In genomic region chr22:44348963-44349950, GRCh38 we compare ENCODE assay signal across 17 cellular contexts. TPM values are rescaled to one million over a fixed set of nuclear protein-coding genes. Genes with fewer than 3 reads are reported as not detected.
DNase-seq lines count a peak whose midpoint lies in the region; ATAC-seq and TF ChIP-seq lines count a peak whose summit lies in the region.
"Had no signal": no experiment of that assay in that cellular context is flagged by ENCODE, and none has a peak within 500 bp of the region (broad histone marks: within the 10 kb centered on the region; RNA-seq: fewer than 3 reads in every experiment).

No MANE protein-coding gene starts in this region.

- no peaks in the 10 kb centered on the region for H4K20me1 ChIP-seq in neural progenitor cell (ENCODE audit: low read depth)

- TF ChIP-seq POLR2A in sigmoid colon (IDR thresholded peaks at IDR 0.05), result no peak

- H3K9me3 Mint-ChIP-seq in neural progenitor cell, result no peaks in the 10 kb centered on the region
- H3K9me3 Mint-ChIP-seq: CD14-positive monocyte had no signal

- DNase-seq in AG04450 (ENCODE audit: low read depth, low spot score), result no peak
- DNase-seq in MG63, result peak; percentile 39
- peak; percentile 28 for DNase-seq in fibroblast of pulmonary artery (ENCODE audit: low read depth)
- DNase-seq in neural progenitor cell (ENCODE audit: low spot score), result no peak
- DNase-seq in sigmoid colon, result no peak
- DNase-seq in T1000 (lab: John Stamatoyannopoulos, UW), result no peak
- no peak for DNase-seq in ureter (ENCODE audit: low spot score)
- DNase-seq: Caco-2, NCI-H226, NCI-H526 treated with DMSO at 0.1 percent for 48 hours, RPMI8226 had no signal

- CTCF ChIA-PET in AG04450 (lab: Charles Lee), result interaction anchor here (0.7 to 2.0 kb wide), 3 partner anchors 10 to 355 kb away, joined by 3 to 5 read pairs (median 4); no protein-coding TSS in a partner anchor

- no peak overlapping the region for H3K4me2 ChIP-seq in neural progenitor cell
- H3K4me2 ChIP-seq: A549 had no signal

- H3K4me1 Mint-ChIP-seq in neural progenitor cell, result peaks cover 39% of the 10 kb centered on the region

- H3K4me3 ChIP-seq in AG04450 (ENCODE audit: low read depth, low read length) (no peak overlapping the region), MG63 (no peak overlapping the region), fibroblast of pulmonary artery (replicated peaks; ENCODE audit: low read depth, low read length) (no peak overlapping the region), neural progenitor cell (no peak overlapping the region), sigmoid colon (no peak overlapping the region)
- H3K4me3 ChIP-seq: A549, GM12878 had no signal

- POLR2A ChIA-PET in AG04450 (lab: Yijun Ruan, JAX), result interaction anchor here (0.7 to 0.8 kb wide), 2 partner anchors 11 to 201 kb away, joined by 3 read pairs; no protein-coding TSS in a partner anchor

- no peak overlapping the region for H3K4me3 Mint-ChIP-seq in neural progenitor cell
- H3K4me3 Mint-ChIP-seq: CD14-positive monocyte had no signal

- H3K27me3 Mint-ChIP-seq in neural progenitor cell (ENCODE audit: insufficient read depth, low read depth), result peaks cover 11% of the 10 kb centered on the region

- no peak overlapping the region for H3K9ac ChIP-seq in neural progenitor cell

- TF ChIP-seq CTCF in AG04450 (IDR thresholded peaks at IDR 0.05; ENCODE audit: low read depth, low read length), result peak; percentile 23; the same call in 1 of the 2 replicates
- TF ChIP-seq CTCF in fibroblast of pulmonary artery (IDR thresholded peaks at IDR 0.05; ENCODE audit: low read length, missing control alignments), result no peak
- TF ChIP-seq CTCF in neural progenitor cell (IDR thresholded peaks at IDR 0.05), result no peak
- no peak for TF ChIP-seq CTCF in sigmoid colon (IDR thresholded peaks at IDR 0.05)

- H3K9me3 ChIP-seq in AG04450 (ENCODE audit: control insufficient read depth, insufficient read depth, low read length), result no peaks in the 10 kb centered on the region
- H3K9me3 ChIP-seq in MG63, result no peaks in the 10 kb centered on the region
- no peaks in the 10 kb centered on the region for H3K9me3 ChIP-seq in neural progenitor cell (ENCODE audit: low read depth)
- no peaks in the 10 kb centered on the region for H3K9me3 ChIP-seq in sigmoid colon
- H3K9me3 ChIP-seq: A549, Caco-2 had no signal

- H3K27me3 ChIP-seq in AG04450 (ENCODE audit: control insufficient read depth, insufficient read depth, low read length) (peaks cover 19% of the 10 kb centered on the region), MG63 (no peaks in the 10 kb centered on the region), neural progenitor cell (no peaks in the 10 kb centered on the region), sigmoid colon (no peaks in the 10 kb centered on the region)

- H3K36me3 ChIP-seq in MG63 (no peaks in the 10 kb centered on the region), neural progenitor cell (no peaks in the 10 kb centered on the region), sigmoid colon (no peaks in the 10 kb centered on the region)

- H3K4me1 ChIP-seq in neural progenitor cell (peaks cover 18% of the 10 kb centered on the region), sigmoid colon (peaks cover 0 to 25% (median 11%) of the 10 kb centered on the region in 4 donors)

- intact Hi-C loops in sigmoid colon (cut with DNase I), result no loop called here

- ATAC-seq in HG03457 (IDR thresholded peaks at IDR 0.05; ENCODE audit: unreplicated experiment), result no peak
- ATAC-seq: A549, GM12878, HCT116 had no signal

- H3K36me3 Mint-ChIP-seq in neural progenitor cell, result no peaks in the 10 kb centered on the region
- H3K36me3 Mint-ChIP-seq: CD14-positive monocyte had no signal

- no peaks in the 10 kb centered on the region for H3K79me2 ChIP-seq in neural progenitor cell (ENCODE audit: low read depth)

- H3K27ac Mint-ChIP-seq in neural progenitor cell, result peak overlapping the region; percentile 87
- H3K27ac Mint-ChIP-seq: CD14-positive monocyte had no signal

- 64 to 73% methylated on average over 26 of the region's 26 CpGs for WGBS in sigmoid colon, 2 donors

- TF ChIP-seq EP300 in sigmoid colon (IDR thresholded peaks at IDR 0.05), result no peak

- no peaks in the 10 kb centered on the region for H3F3A ChIP-seq in neural progenitor cell (ENCODE audit: low read depth)

- H3K27ac ChIP-seq in AG04450 (ENCODE audit: low read depth, low read length) (no peak overlapping the region), neural progenitor cell (no peak overlapping the region), sigmoid colon (no peak overlapping the region)

- no peak overlapping the region for H2AFZ ChIP-seq in neural progenitor cell (replicated peaks)

RNA-seq across cellular contexts. Expression of gene SHISAL1, which starts 36.5 kb away (rescaled TPM):
- polyA plus RNA-seq in AG04450 (2011; rRNA removed) (2.3 and 2.4 TPM in 2 replicates), sigmoid colon (1 to 10 TPM in 1 of 3 donors, under 1 TPM in 2; 0.23 to 1.3 (median 0.60) TPM)
- 3.3 and 3.7 TPM in 2 replicates for polyA minus RNA-seq in AG04450 (2011; rRNA and poly(A)+ RNA removed)
- total RNA-seq in MG63 (2014; rRNA removed; shearing (Covaris generic); ENCODE audit: low replicate concordance), result 37.9 and 49.6 TPM in 2 replicates
- total RNA-seq in neural progenitor cell (ENCODE audit: low replicate concordance) (4.4 and 5.7 TPM in 2 replicates), sigmoid colon (10 to 100 TPM; 20.7 to 32.4 (median 24.1) TPM), ureter (4.0 TPM)
- total RNA-seq: Caco-2, GM12878, OCI-LY7 had no signal
- polyA plus RNA-seq: CD14-positive monocyte, GM12878 had no signal

Comparison
In these comparisons a context has a peak if more than half of its experiments do, and no peak if none do; other contexts are left out.
1. DNase-seq: peak in MG63 (single experiment) and fibroblast of pulmonary artery (single experiment); none in AG04450 (single experiment), neural progenitor cell (single experiment), sigmoid colon (single experiment), T1000 (single experiment) and ureter (single experiment).